Comparison of ENCODE assay signal across 1 cellular context in the genomic region with DNA sequence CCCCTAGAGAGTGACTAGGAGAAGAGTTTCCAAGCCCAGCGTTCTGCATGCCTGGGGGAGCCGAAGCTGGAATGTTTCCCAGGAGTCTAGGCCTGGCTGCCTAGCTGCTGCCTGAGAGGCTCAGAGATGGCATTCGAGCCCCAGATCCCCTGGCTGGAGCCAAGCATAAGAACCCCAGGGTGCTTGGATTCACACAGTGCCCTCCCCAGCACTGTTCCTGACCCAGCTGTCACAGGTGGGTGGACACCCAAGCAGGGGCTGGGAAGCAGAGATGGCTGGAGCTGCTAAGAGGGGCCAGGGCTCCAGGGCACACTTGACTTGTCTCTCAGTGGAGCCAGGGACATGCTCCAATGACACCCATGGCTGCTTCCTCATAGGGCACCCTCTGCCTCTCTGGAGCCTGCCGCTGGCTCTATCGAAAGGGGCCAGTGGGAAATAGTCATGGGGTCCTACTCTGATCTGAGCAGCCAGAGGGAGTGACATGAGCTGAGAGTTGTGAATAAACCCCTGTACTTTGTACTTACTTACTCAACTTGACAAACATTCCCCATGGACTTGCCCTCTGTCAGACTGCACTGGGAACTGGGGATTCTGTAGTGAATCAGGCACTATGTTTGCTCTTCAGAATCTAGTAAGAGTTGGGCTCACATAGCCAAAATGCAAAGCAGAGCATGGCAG.
TF ChIP-seq lines count a peak whose summit lies in the region.

No MANE protein-coding gene starts in this region.

TF ChIP-seq in HepG2, 621 proteins besides CTCF, POLR2A, EP300 and RAD21 (continued from another document and continues in another):
- TF ChIP-seq, protein P1, sequence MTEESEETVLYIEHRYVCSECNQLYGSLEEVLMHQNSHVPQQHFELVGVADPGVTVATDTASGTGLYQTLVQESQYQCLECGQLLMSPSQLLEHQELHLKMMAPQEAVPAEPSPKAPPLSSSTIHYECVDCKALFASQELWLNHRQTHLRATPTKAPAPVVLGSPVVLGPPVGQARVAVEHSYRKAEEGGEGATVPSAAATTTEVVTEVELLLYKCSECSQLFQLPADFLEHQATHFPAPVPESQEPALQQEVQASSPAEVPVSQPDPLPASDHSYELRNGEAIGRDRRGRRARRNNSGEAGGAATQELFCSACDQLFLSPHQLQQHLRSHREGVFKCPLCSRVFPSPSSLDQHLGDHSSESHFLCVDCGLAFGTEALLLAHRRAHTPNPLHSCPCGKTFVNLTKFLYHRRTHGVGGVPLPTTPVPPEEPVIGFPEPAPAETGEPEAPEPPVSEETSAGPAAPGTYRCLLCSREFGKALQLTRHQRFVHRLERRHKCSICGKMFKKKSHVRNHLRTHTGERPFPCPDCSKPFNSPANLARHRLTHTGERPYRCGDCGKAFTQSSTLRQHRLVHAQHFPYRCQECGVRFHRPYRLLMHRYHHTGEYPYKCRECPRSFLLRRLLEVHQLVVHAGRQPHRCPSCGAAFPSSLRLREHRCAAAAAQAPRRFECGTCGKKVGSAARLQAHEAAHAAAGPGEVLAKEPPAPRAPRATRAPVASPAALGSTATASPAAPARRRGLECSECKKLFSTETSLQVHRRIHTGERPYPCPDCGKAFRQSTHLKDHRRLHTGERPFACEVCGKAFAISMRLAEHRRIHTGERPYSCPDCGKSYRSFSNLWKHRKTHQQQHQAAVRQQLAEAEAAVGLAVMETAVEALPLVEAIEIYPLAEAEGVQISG (CRISPR knock-in tag; IDR thresholded peaks at IDR 0.05), result no peak; the same call in 1 of the 2 replicates
- TF ChIP-seq ZNF605 (CRISPR knock-in tag; IDR thresholded peaks at IDR 0.05) (peak; percentile 17; the same call in 1 of the 2 replicates), ZNF17 (CRISPR knock-in tag; IDR thresholded peaks at IDR 0.05) (no peak), FOXO1 (CRISPR knock-in tag; IDR thresholded peaks at IDR 0.05) (peak; percentile 46; the same call in 1 of the 2 replicates), IRF2 (CRISPR knock-in tag; IDR thresholded peaks at IDR 0.05) (peak; percentile 61; the same call in 1 of the 2 replicates), NCOR1 (IDR thresholded peaks at IDR 0.05; ENCODE audit: borderline replicate concordance, low read length) (peak; percentile 82; the same call in 1 of the 2 replicates), ZNF484 (CRISPR knock-in tag; IDR thresholded peaks at IDR 0.05; ENCODE audit: borderline replicate concordance, low read depth) (no peak), PHF21A (CRISPR knock-in tag; IDR thresholded peaks at IDR 0.05) (peak; percentile 87), SOX5 (CRISPR knock-in tag; IDR thresholded peaks at IDR 0.05; ENCODE audit: borderline replicate concordance) (peak; percentile 51; the same call in 1 of the 2 replicates), CEBPB (IDR thresholded peaks at IDR 0.05; ENCODE audit: borderline replicate concordance, low read depth, low read length) (peak; percentile 68; the same call in 1 of the 2 replicates), ZNF558 (CRISPR knock-in tag; IDR thresholded peaks at IDR 0.05; ENCODE audit: borderline replicate concordance) (0 out of 2 replicates have a peak, but pooled peaks have one; percentile 34), ZNF768 (CRISPR knock-in tag; IDR thresholded peaks at IDR 0.05) (peak; percentile 54), ZNF563 (CRISPR knock-in tag; IDR thresholded peaks at IDR 0.05) (no peak), CENPX (CRISPR knock-in tag; IDR thresholded peaks at IDR 0.05) (no peak), PAF1 (CRISPR knock-in tag; IDR thresholded peaks at IDR 0.05) (no peak), CAMTA2 (CRISPR knock-in tag; IDR thresholded peaks at IDR 0.05; ENCODE audit: borderline replicate concordance) (0 out of 2 replicates have a peak, but pooled peaks have one; percentile 60), ZNF792 (CRISPR knock-in tag; IDR thresholded peaks at IDR 0.05) (0 out of 2 replicates have a peak, but pooled peaks have one; percentile 67), MAFK (conservative IDR thresholded peaks at IDR 0.05 in 1 of 2, IDR thresholded peaks at IDR 0.05 in 1 of 2; ENCODE audit: low read length in 2 of 2) (no peak), NR3C1 (CRISPR knock-in tag; IDR thresholded peaks at IDR 0.05) (no peak), ATAD3A (CRISPR knock-in tag; IDR thresholded peaks at IDR 0.05) (no peak), TBL1XR1 (IDR thresholded peaks at IDR 0.05; ENCODE audit: borderline replicate concordance, low read length, partially characterized antibody) (no peak), NFIC (IDR thresholded peaks at IDR 0.05; ENCODE audit: low read length) (no peak; the same call in 1 of the 2 replicates), SIX1 (CRISPR knock-in tag; IDR thresholded peaks at IDR 0.05; ENCODE audit: borderline replicate concordance) (peak; percentile 67; the same call in 1 of the 2 replicates), NR2F6 (IDR thresholded peaks at IDR 0.05) (no peak), NR2F6 (CRISPR knock-in tag; IDR thresholded peaks at IDR 0.05) (peak; percentile 64), AKAP8 (CRISPR knock-in tag; IDR thresholded peaks at IDR 0.05) (no peak), CBFB (CRISPR knock-in tag; IDR thresholded peaks at IDR 0.05) (no peak), ZNF333 (CRISPR knock-in tag; IDR thresholded peaks at IDR 0.05; ENCODE audit: borderline replicate concordance) (0 out of 2 replicates have a peak, but pooled peaks have one; percentile 31), ZNF644 (CRISPR knock-in tag; IDR thresholded peaks at IDR 0.05; ENCODE audit: low read depth) (peak; percentile 91), ZFX (CRISPR knock-in tag; IDR thresholded peaks at IDR 0.05; ENCODE audit: low read depth) (no peak), HNRNPLL (IDR thresholded peaks at IDR 0.05; ENCODE audit: low read depth, low read length, poor library complexity, severe bottlenecking) (no peak), ZNF850 (CRISPR knock-in tag; conservative IDR thresholded peaks at IDR 0.05) (no peak), RARG (CRISPR knock-in tag; IDR thresholded peaks at IDR 0.05; ENCODE audit: low read depth) (no peak)
- TF ChIP-seq, protein P2, sequence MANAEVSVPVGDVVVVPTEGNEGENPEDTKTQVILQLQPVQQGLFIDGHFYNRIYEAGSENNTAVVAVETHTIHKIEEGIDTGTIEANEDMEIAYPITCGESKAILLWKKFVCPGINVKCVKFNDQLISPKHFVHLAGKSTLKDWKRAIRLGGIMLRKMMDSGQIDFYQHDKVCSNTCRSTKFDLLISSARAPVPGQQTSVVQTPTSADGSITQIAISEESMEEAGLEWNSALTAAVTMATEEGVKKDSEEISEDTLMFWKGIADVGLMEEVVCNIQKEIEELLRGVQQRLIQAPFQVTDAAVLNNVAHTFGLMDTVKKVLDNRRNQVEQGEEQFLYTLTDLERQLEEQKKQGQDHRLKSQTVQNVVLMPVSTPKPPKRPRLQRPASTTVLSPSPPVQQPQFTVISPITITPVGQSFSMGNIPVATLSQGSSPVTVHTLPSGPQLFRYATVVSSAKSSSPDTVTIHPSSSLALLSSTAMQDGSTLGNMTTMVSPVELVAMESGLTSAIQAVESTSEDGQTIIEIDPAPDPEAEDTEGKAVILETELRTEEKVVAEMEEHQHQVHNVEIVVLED (CRISPR knock-in tag; IDR thresholded peaks at IDR 0.05; ENCODE audit: borderline replicate concordance), result no peak; the same call in 1 of the 2 replicates
- TF ChIP-seq, protein P3, sequence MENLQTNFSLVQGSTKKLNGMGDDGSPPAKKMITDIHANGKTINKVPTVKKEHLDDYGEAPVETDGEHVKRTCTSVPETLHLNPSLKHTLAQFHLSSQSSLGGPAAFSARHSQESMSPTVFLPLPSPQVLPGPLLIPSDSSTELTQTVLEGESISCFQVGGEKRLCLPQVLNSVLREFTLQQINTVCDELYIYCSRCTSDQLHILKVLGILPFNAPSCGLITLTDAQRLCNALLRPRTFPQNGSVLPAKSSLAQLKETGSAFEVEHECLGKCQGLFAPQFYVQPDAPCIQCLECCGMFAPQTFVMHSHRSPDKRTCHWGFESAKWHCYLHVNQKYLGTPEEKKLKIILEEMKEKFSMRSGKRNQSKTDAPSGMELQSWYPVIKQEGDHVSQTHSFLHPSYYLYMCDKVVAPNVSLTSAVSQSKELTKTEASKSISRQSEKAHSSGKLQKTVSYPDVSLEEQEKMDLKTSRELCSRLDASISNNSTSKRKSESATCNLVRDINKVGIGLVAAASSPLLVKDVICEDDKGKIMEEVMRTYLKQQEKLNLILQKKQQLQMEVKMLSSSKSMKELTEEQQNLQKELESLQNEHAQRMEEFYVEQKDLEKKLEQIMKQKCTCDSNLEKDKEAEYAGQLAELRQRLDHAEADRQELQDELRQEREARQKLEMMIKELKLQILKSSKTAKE (CRISPR knock-in tag; IDR thresholded peaks at IDR 0.05; ENCODE audit: borderline replicate concordance), result no peak
- TF ChIP-seq, protein P4, sequence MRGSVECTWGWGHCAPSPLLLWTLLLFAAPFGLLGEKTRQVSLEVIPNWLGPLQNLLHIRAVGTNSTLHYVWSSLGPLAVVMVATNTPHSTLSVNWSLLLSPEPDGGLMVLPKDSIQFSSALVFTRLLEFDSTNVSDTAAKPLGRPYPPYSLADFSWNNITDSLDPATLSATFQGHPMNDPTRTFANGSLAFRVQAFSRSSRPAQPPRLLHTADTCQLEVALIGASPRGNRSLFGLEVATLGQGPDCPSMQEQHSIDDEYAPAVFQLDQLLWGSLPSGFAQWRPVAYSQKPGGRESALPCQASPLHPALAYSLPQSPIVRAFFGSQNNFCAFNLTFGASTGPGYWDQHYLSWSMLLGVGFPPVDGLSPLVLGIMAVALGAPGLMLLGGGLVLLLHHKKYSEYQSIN (CRISPR knock-in tag; IDR thresholded peaks at IDR 0.05; ENCODE audit: borderline replicate concordance), result no peak
- TF ChIP-seq, protein P5, sequence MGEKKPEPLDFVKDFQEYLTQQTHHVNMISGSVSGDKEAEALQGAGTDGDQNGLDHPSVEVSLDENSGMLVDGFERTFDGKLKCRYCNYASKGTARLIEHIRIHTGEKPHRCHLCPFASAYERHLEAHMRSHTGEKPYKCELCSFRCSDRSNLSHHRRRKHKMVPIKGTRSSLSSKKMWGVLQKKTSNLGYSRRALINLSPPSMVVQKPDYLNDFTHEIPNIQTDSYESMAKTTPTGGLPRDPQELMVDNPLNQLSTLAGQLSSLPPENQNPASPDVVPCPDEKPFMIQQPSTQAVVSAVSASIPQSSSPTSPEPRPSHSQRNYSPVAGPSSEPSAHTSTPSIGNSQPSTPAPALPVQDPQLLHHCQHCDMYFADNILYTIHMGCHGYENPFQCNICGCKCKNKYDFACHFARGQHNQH (CRISPR knock-in tag; IDR thresholded peaks at IDR 0.05), result peak; percentile 55; the same call in 1 of the 2 replicates
- TF ChIP-seq, protein P6, sequence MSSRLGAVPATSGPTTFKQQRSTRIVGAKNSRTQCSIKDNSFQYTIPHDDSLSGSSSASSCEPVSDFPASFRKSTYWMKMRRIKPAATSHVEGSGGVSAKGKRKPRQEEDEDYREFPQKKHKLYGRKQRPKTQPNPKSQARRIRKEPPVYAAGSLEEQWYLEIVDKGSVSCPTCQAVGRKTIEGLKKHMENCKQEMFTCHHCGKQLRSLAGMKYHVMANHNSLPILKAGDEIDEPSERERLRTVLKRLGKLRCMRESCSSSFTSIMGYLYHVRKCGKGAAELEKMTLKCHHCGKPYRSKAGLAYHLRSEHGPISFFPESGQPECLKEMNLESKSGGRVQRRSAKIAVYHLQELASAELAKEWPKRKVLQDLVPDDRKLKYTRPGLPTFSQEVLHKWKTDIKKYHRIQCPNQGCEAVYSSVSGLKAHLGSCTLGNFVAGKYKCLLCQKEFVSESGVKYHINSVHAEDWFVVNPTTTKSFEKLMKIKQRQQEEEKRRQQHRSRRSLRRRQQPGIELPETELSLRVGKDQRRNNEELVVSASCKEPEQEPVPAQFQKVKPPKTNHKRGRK (CRISPR knock-in tag; IDR thresholded peaks at IDR 0.05), result no peak
- TF ChIP-seq, protein P7, sequence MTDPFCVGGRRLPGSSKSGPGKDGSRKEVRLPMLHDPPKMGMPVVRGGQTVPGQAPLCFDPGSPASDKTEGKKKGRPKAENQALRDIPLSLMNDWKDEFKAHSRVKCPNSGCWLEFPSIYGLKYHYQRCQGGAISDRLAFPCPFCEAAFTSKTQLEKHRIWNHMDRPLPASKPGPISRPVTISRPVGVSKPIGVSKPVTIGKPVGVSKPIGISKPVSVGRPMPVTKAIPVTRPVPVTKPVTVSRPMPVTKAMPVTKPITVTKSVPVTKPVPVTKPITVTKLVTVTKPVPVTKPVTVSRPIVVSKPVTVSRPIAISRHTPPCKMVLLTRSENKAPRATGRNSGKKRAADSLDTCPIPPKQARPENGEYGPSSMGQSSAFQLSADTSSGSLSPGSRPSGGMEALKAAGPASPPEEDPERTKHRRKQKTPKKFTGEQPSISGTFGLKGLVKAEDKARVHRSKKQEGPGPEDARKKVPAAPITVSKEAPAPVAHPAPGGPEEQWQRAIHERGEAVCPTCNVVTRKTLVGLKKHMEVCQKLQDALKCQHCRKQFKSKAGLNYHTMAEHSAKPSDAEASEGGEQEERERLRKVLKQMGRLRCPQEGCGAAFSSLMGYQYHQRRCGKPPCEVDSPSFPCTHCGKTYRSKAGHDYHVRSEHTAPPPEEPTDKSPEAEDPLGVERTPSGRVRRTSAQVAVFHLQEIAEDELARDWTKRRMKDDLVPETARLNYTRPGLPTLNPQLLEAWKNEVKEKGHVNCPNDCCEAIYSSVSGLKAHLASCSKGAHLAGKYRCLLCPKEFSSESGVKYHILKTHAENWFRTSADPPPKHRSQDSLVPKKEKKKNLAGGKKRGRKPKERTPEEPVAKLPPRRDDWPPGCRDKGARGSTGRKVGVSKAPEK (CRISPR knock-in tag; IDR thresholded peaks at IDR 0.05; ENCODE audit: borderline replicate concordance), result no peak
- TF ChIP-seq, protein P8, sequence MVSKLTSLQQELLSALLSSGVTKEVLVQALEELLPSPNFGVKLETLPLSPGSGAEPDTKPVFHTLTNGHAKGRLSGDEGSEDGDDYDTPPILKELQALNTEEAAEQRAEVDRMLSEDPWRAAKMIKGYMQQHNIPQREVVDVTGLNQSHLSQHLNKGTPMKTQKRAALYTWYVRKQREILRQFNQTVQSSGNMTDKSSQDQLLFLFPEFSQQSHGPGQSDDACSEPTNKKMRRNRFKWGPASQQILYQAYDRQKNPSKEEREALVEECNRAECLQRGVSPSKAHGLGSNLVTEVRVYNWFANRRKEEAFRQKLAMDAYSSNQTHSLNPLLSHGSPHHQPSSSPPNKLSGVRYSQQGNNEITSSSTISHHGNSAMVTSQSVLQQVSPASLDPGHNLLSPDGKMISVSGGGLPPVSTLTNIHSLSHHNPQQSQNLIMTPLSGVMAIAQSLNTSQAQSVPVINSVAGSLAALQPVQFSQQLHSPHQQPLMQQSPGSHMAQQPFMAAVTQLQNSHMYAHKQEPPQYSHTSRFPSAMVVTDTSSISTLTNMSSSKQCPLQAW (CRISPR knock-in tag; IDR thresholded peaks at IDR 0.05), result peak; percentile 21; the same call in 1 of the 2 replicates
- TF ChIP-seq, protein P9, sequence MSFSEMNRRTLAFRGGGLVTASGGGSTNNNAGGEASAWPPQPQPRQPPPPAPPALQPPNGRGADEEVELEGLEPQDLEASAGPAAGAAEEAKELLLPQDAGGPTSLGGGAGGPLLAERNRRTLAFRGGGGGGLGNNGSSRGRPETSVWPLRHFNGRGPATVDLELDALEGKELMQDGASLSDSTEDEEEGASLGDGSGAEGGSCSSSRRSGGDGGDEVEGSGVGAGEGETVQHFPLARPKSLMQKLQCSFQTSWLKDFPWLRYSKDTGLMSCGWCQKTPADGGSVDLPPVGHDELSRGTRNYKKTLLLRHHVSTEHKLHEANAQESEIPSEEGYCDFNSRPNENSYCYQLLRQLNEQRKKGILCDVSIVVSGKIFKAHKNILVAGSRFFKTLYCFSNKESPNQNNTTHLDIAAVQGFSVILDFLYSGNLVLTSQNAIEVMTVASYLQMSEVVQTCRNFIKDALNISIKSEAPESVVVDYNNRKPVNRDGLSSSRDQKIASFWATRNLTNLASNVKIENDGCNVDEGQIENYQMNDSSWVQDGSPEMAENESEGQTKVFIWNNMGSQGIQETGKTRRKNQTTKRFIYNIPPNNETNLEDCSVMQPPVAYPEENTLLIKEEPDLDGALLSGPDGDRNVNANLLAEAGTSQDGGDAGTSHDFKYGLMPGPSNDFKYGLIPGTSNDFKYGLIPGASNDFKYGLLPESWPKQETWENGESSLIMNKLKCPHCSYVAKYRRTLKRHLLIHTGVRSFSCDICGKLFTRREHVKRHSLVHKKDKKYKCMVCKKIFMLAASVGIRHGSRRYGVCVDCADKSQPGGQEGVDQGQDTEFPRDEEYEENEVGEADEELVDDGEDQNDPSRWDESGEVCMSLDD (CRISPR knock-in tag; IDR thresholded peaks at IDR 0.05; ENCODE audit: borderline replicate concordance), result no peak
